In the genomic region with DNA sequence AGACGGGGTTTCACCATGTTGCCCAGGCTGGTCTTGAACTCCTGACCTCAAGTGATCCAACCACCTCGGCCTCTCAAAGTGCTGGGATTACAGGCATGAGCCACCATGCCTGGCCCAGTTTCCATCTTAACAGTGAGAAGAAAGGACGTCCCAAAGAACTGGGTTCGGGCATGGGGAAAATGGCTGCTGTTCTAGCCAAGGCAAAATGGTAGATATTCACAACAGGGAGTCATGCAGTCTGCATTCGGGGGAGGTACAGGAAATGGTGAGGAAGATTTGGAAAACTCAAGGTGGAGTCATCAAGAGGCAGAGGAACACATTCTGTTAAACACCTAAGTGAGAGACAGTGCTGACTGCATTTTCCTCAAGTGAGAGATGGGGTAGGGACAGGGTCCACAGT, we compare ENCODE assay signal across 23 cellular contexts. TPM values are rescaled to one million over a fixed set of nuclear protein-coding genes. Genes with fewer than 3 reads are reported as not detected.
DNase-seq lines count a peak whose midpoint lies in the region; ATAC-seq, FAIRE-seq and TF ChIP-seq lines count a peak whose summit lies in the region.
"Had no signal": no experiment of that assay in that cellular context is flagged by ENCODE, and none has a peak within 500 bp of the region (broad histone marks: within the 10 kb centered on the region; RNA-seq: fewer than 3 reads in every experiment).

No MANE protein-coding gene starts in this region.

- in situ Hi-C loops in K562 (cut with MboI): no loop called here

- peaks cover 4% of the 10 kb centered on the region for H3K36me3 Mint-ChIP-seq in activated T-cell treated with anti-CD3 and anti-CD28 coated beads, Interleukin-2, amount 50 U/mL, for 24 hours (ENCODE audit: low read depth)
- no peaks in the 10 kb centered on the region for H3K36me3 Mint-ChIP-seq in GM23338 (ENCODE audit: low read depth)
- peaks cover 16% of the 10 kb centered on the region for H3K36me3 Mint-ChIP-seq in stimulated activated effector memory CD8-positive, alpha-beta T cell treated with anti-CD3 and anti-CD28 coated beads, Interleukin-12 subunit alpha, Interleukin-12 subunit beta, amount 100 ng/mL, for 72 hours
- H3K36me3 Mint-ChIP-seq: IgD-negative memory B cell had no signal

- ATAC-seq in GM23338 (no peak), K562 (no peak), GM19395 (IDR thresholded peaks at IDR 0.05; ENCODE audit: unreplicated experiment) (no peak)
- ATAC-seq in stimulated activated effector memory CD8-positive, alpha-beta T cell treated with anti-CD3 and anti-CD28 coated beads, Interleukin-12 subunit alpha, Interleukin-12 subunit beta, amount 100 ng/mL, for 72 hours: no peak
- ATAC-seq: activated CD4-positive, CD25-positive, alpha-beta regulatory T cell treated with anti-CD3 and anti-CD28 coated beads, Interleukin-2, amount 50 U/mL, for 24 hours; left cardiac atrium; pancreas; right lobe of liver; upper lobe of right lung had no signal

- no peak overlapping the region for H3K4me3 ChIP-seq in GM23338
- no peak overlapping the region for H3K4me3 ChIP-seq in K562
- H3K4me3 ChIP-seq: pancreas, right lobe of liver, upper lobe of right lung had no signal

- no peaks in the 10 kb centered on the region for H3K9me3 Mint-ChIP-seq in activated T-cell treated with anti-CD3 and anti-CD28 coated beads, Interleukin-2, amount 50 U/mL, for 24 hours
- H3K9me3 Mint-ChIP-seq in GM23338: no peaks in the 10 kb centered on the region
- H3K9me3 Mint-ChIP-seq in stimulated activated effector memory CD8-positive, alpha-beta T cell treated with anti-CD3 and anti-CD28 coated beads, Interleukin-12 subunit alpha, Interleukin-12 subunit beta, amount 100 ng/mL, for 72 hours: no peaks in the 10 kb centered on the region
- H3K9me3 Mint-ChIP-seq: central memory CD8-positive, alpha-beta T cell; H9; IgD-negative memory B cell had no signal

- no peak for TF ChIP-seq POLR2A in K562 (conservative IDR thresholded peaks at IDR 0.05)

- H3K4me1 ChIP-seq in GM23338 (ENCODE audit: insufficient read depth): peaks cover 16% of the 10 kb centered on the region
- peaks cover 19% of the 10 kb centered on the region in 2 experiments for H3K4me1 ChIP-seq in K562 (replicated peaks in 1 of 2; ENCODE audit: control insufficient read depth in 2 of 2, insufficient read depth in 2 of 2, low read length in 2 of 2)

- H3K27me3 Mint-ChIP-seq in activated T-cell treated with anti-CD3 and anti-CD28 coated beads, Interleukin-2, amount 50 U/mL, for 24 hours: no peaks in the 10 kb centered on the region
- peaks cover 4% of the 10 kb centered on the region for H3K27me3 Mint-ChIP-seq in GM23338 (ENCODE audit: insufficient read depth, low read depth, poor library complexity)
- H3K27me3 Mint-ChIP-seq: central memory CD8-positive, alpha-beta T cell; IgD-negative memory B cell had no signal

- no peak overlapping the region for H3K27ac ChIP-seq in GM23338 (ENCODE audit: low read depth)
- H3K27ac ChIP-seq in K562 (ENCODE audit: extremely low read depth, low read depth, low read length): no peak overlapping the region
- H3K27ac ChIP-seq: pancreas, right lobe of liver, upper lobe of right lung had no signal

- no peak for FAIRE-seq in K562 (lab: Jason Lieb, UNC)
- FAIRE-seq: GM18507, pancreas had no signal

- H3K4me2 ChIP-seq in GM23338 (no peak overlapping the region), K562 (ENCODE audit: insufficient read depth, low read length) (no peak overlapping the region)

- H3K27ac Mint-ChIP-seq in activated T-cell treated with anti-CD3 and anti-CD28 coated beads, Interleukin-2, amount 50 U/mL, for 24 hours: peak overlapping the region; percentile 54
- no peak overlapping the region for H3K27ac Mint-ChIP-seq in GM23338
- peak overlapping the region; percentile 73 for H3K27ac Mint-ChIP-seq in stimulated activated effector memory CD8-positive, alpha-beta T cell treated with anti-CD3 and anti-CD28 coated beads, Interleukin-12 subunit alpha, Interleukin-12 subunit beta, amount 100 ng/mL, for 72 hours

- H3K9ac ChIP-seq in K562 (ENCODE audit: insufficient read depth in 1 of 2, low read depth in 2 of 2, low read length in 2 of 2): no peak overlapping the region

- no peak for TF ChIP-seq CTCF in GM23338 (conservative IDR thresholded peaks at IDR 0.05; ENCODE audit: low read depth in 2 of 2)
- no peak for TF ChIP-seq CTCF in K562 (IDR thresholded peaks at IDR 0.05 in 2 of 3, conservative IDR thresholded peaks at IDR 0.05 in 1 of 3; ENCODE audit: insufficient read depth in 2 of 3, low read depth in 1 of 3, low read length in 3 of 3)

- no peaks in the 10 kb centered on the region for H3F3A ChIP-seq in GM23338 (replicated peaks; ENCODE audit: low read depth)

- no peaks in the 10 kb centered on the region for H3K9me1 ChIP-seq in K562 (ENCODE audit: control insufficient read depth, insufficient read depth, low read length)

- WGBS in K562 (ENCODE audit: insufficient coverage, low coverage, missing lambda C conversion rate): 54% methylated on average over 5 of the region's 5 CpGs

- CTCF ChIA-PET in K562 (lab: Yijun Ruan, JAX; ENCODE audit: low intra/inter-chr PET ratio): no interaction called here

- H3K4me1 Mint-ChIP-seq in activated T-cell treated with anti-CD3 and anti-CD28 coated beads, Interleukin-2, amount 50 U/mL, for 24 hours (ENCODE audit: low read depth): peaks cover 64% of the 10 kb centered on the region
- H3K4me1 Mint-ChIP-seq in GM23338: peaks cover 30% of the 10 kb centered on the region
- H3K4me1 Mint-ChIP-seq in stimulated activated effector memory CD8-positive, alpha-beta T cell treated with anti-CD3 and anti-CD28 coated beads, Interleukin-12 subunit alpha, Interleukin-12 subunit beta, amount 100 ng/mL, for 72 hours: peaks cover 66% of the 10 kb centered on the region

- H3K27me3 ChIP-seq in GM23338 (ENCODE audit: insufficient read depth): peaks cover 4% of the 10 kb centered on the region
- no peaks in the 10 kb centered on the region for H3K27me3 ChIP-seq in K562 (ENCODE audit: control insufficient read depth in 2 of 2, insufficient read depth in 2 of 2, low read length in 2 of 2)
- H3K27me3 ChIP-seq: pancreas, right lobe of liver, upper lobe of right lung had no signal

- TF ChIP-seq EP300 in K562 (IDR thresholded peaks at IDR 0.05; ENCODE audit: low read length): no peak

- H3K36me3 ChIP-seq in GM23338 (ENCODE audit: insufficient read depth) (no peaks in the 10 kb centered on the region), K562 (ENCODE audit: control insufficient read depth, insufficient read depth, low read length) (no peaks in the 10 kb centered on the region)
- H3K36me3 ChIP-seq: pancreas, right lobe of liver, upper lobe of right lung had no signal

- H2AFZ ChIP-seq in GM23338 (0 out of 2 replicates have a peak overlapping the region, but pooled peaks have one; percentile 69), K562 (ENCODE audit: low read depth, low read length) (peak overlapping the region; percentile 73; the same call in 1 of the 2 replicates)

- no TSS peak for BruUV-seq in K562 (replicated peaks; lab: Mats Ljungman, UMichigan)

- H3K9me2 ChIP-seq in GM23338 (ENCODE audit: insufficient read depth): no peaks in the 10 kb centered on the region

- H3K79me2 ChIP-seq in GM23338 (replicated peaks; ENCODE audit: insufficient read depth) (no peaks in the 10 kb centered on the region), K562 (ENCODE audit: control insufficient read depth, insufficient read depth, low read length) (0 out of 3 replicates have a peak, but pooled peaks cover under 1% of the 10 kb centered on the region)

- TF ChIP-seq RAD21 in K562 (CRISPR knock-in tag; conservative IDR thresholded peaks at IDR 0.05 in 1 of 2, IDR thresholded peaks at IDR 0.05 in 1 of 2): no peak

- H3K9me3 ChIP-seq in K562 (replicated peaks; ENCODE audit: control insufficient read depth, insufficient read depth, low read depth, low read length): no peaks in the 10 kb centered on the region
- H3K9me3 ChIP-seq: pancreas, right lobe of liver, upper lobe of right lung had no signal

- H4K20me1 ChIP-seq in GM23338 (replicated peaks; ENCODE audit: insufficient read depth): no peaks in the 10 kb centered on the region
- H4K20me1 ChIP-seq in K562 (replicated peaks; ENCODE audit: control insufficient read depth, insufficient read depth, low read length): no peaks in the 10 kb centered on the region

- no peak overlapping the region for H3K4me3 Mint-ChIP-seq in activated T-cell treated with anti-CD3 and anti-CD28 coated beads, Interleukin-2, amount 50 U/mL, for 24 hours
- H3K4me3 Mint-ChIP-seq in GM23338: no peak overlapping the region
- peak overlapping the region; percentile 38 for H3K4me3 Mint-ChIP-seq in stimulated activated effector memory CD8-positive, alpha-beta T cell treated with anti-CD3 and anti-CD28 coated beads, Interleukin-12 subunit alpha, Interleukin-12 subunit beta, amount 100 ng/mL, for 72 hours
- H3K4me3 Mint-ChIP-seq: central memory CD8-positive, alpha-beta T cell; H9 had no signal

- DNase-seq in activated T-cell treated with anti-CD3 and anti-CD28 coated beads, Interleukin-2, amount 50 U/mL, for 24 hours: no peak
- no peak for DNase-seq in activated T-cell treated with anti-CD3 and anti-CD28 coated beads, Interleukin-2, amount 50 U/mL, for 48 hours
- DNase-seq in GM23338 (ENCODE audit: low spot score) (no peak), K562 (ENCODE audit: extremely low read depth in 1 of 4, low spot score in 3 of 4) (no peak), putamen (ENCODE audit: low spot score) (no peak)
- DNase-seq in stimulated activated effector memory CD8-positive, alpha-beta T cell treated with anti-CD3 and anti-CD28 coated beads, Interleukin-12 subunit alpha, Interleukin-12 subunit beta, amount 100 ng/mL, for 72 hours (ENCODE audit: low spot score in 2 of 2): no peak
- DNase-seq: activated CD8-positive, alpha-beta memory T cell treated with anti-CD3 and anti-CD28 coated beads, Interleukin-2, amount 50 U/mL, for 48 hours; activated naive CD4-positive, alpha-beta T cell; DMS 273 treated with DMSO at 0.1 percent for 48 hours; H9; head of caudate nucleus; left cardiac atrium; mesenchymal stem cell; NCI-H1694 treated with DMSO at 0.1 percent for 48 hours; NCI-H69; pancreas; right lobe of liver; upper lobe of right lung had no signal

- POLR2A ChIA-PET in K562 (lab: Yijun Ruan, JAX): interaction anchor here (1.9 kb wide), 1 partner anchor 9 kb away, joined by 6 read pairs; no protein-coding TSS in a partner anchor

- intact Hi-C loops in K562 (cut with micrococcal nuclease): loop anchor here (10.0 kb wide), 2 partner anchors 152 to 502 kb away; no protein-coding TSS in a partner anchor

RNA-seq across cellular contexts. Expression of a gene that starts 4.1 kb away (rescaled TPM):
- 14.6 and 15.8 TPM in 2 replicates for total RNA-seq in GM23338 (2014; rRNA removed; shearing (Covaris generic))
- polyA plus RNA-seq in GM23338 (2016; fragmentation: Nextera tagmentation; extraction: Ambion mirVana): 4.3 and 5.5 TPM in 2 replicates
- total RNA-seq in K562 (2011; cell fraction: chromatin; rRNA removed; ENCODE audit: low replicate concordance): 99.9 and 127 TPM in 2 replicates
- 72.9 and 73.4 TPM in 2 replicates for total RNA-seq in K562 (2011; cell fraction: nucleolus; rRNA removed)
- total RNA-seq in K562 (2011; cell fraction: nucleoplasm; rRNA removed): 89.0 and 95.0 TPM in 2 replicates
- total RNA-seq in K562 (2014; rRNA removed): 15.6 and 16.2 TPM in 2 replicates
- total RNA-seq in K562 (2014; rRNA removed; fragmentation: Illumina TruSeq; extraction: Trizol): 18.2 and 19.7 TPM in 2 replicates
- total RNA-seq in K562 (2015; rRNA removed; fragmentation: Illumina TruSeq; extraction: Trizol): 22.8 and 24.3 TPM in 2 replicates
- 24.2 and 26.3 TPM in 2 replicates for total RNA-seq in K562 (2021)
- 38.5 and 40.6 TPM in 2 replicates for polyA plus RNA-seq in K562 (2011; rRNA removed)
- 22.6 and 31.8 TPM in 2 replicates for polyA plus RNA-seq in K562 (2011; cell fraction: cytosol; rRNA removed)
- 65.0 and 81.5 TPM in 2 replicates for polyA plus RNA-seq in K562 (2011; cell fraction: nucleus; rRNA removed)
- 19.0 and 22.9 TPM in 2 replicates for polyA plus RNA-seq in K562 (2012)
- polyA plus RNA-seq in K562 (2014; fragmentation: Illumina TruSeq; extraction: Trizol): 24.4 and 28.7 TPM in 2 replicates
- polyA plus RNA-seq in K562 (2014; fragmentation: Nextera tagmentation; extraction: Ambion mirVana): 10 to 100 TPM; 10.3 to 11.3 TPM
- 20.2 and 21.7 TPM in 2 replicates for polyA plus RNA-seq in K562 (2014; rRNA removed)
- 90.3 and 109 TPM in 2 replicates for polyA minus RNA-seq in K562 (2011; rRNA and poly(A)+ RNA removed)
- polyA minus RNA-seq in K562 (2011; cell fraction: cytosol; rRNA and poly(A)+ RNA removed): 46.4 and 53.4 TPM in 2 replicates
- 27.2 and 48.3 TPM in 2 replicates for polyA minus RNA-seq in K562 (2011; cell fraction: nucleus; rRNA and poly(A)+ RNA removed)
